ENCODE assay signal across 8 cellular contexts in the genomic region with DNA sequence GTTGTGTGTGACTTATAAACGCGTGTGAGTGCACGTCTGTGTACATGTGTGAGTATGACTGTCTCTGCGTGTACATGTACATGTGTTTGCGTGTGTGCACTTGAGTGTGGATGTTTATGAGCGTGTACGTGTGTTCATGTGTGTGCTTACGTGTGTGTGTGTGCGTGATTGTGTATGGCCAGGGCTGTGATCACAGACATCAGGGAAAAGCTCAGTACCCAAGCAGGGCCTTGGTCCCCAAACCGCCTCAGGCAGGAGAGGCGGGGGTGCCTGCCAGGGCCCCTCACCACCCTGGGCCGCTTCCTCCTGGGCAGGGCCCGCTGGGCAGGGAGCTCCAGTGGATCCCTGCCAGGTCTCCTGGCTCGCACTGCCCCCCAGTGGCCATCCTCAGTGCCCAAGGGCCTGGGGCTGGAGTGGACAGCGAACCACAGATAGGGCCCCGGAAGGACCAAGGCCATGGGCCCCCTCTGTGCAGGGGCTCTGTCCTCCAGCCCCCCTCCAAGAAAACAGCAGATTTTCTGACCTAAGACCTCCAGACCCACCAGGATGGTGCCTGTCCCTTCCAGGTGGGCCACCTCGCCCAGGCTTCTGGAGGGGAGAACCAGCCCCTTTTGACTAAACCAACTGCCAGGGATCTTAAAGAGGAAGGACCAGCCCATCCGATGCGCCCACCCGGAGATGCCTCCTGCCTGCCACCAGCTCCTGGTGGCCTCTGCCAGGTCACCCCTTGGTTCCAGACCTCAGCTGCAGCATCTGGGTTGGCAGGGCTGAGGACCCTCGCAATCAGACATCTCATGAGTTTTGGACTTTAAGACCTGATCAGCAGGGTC.
DNase-seq lines count a peak whose midpoint lies in the region; ATAC-seq lines count a peak whose summit lies in the region.

No MANE protein-coding gene starts in this region.

- DNase-seq in activated T-cell treated with anti-CD3 and anti-CD28 coated beads, Interleukin-2, amount 50 U/mL, for 48 hours: peak; percentile 52
- no peak for DNase-seq in activated T-cell treated with anti-CD3 and anti-CD28 coated beads, Interleukin-2, amount 50 U/mL, for 24 hours
- DNase-seq in NCI-H1105 treated with DMSO at 0.1 percent for 48 hours (lab: John Stamatoyannopoulos, UW) (peak; percentile 12), amygdala (lab: John Stamatoyannopoulos, UW) (peak in 35 of 56 donors; percentile 7 to 74 (median 29)), iPS-NIHi11 (ENCODE audit: low spot score) (peak; percentile 91)
- DNase-seq in stimulated activated CD4-positive, alpha-beta T cell treated with anti-CD3 and anti-CD28 coated beads, Interleukin-2, amount 100 ng/mL, for 24 hours: peak; percentile 23 to 59

- ATAC-seq in GM19035 (IDR thresholded peaks at IDR 0.05; ENCODE audit: unreplicated experiment) (no peak), HG03457 (IDR thresholded peaks at IDR 0.05; ENCODE audit: unreplicated experiment) (no peak)

- no peaks in the 10 kb centered on the region for H3K4me1 Mint-ChIP-seq in activated T-cell treated with anti-CD3 and anti-CD28 coated beads, Interleukin-2, amount 50 U/mL, for 24 hours (ENCODE audit: low read depth)

- H3K9me3 Mint-ChIP-seq in activated T-cell treated with anti-CD3 and anti-CD28 coated beads, Interleukin-2, amount 50 U/mL, for 24 hours: no peaks in the 10 kb centered on the region

- no peak overlapping the region for H3K27ac Mint-ChIP-seq in activated T-cell treated with anti-CD3 and anti-CD28 coated beads, Interleukin-2, amount 50 U/mL, for 24 hours

- H3K4me3 Mint-ChIP-seq in activated T-cell treated with anti-CD3 and anti-CD28 coated beads, Interleukin-2, amount 50 U/mL, for 24 hours: no peak overlapping the region

- H3K27me3 Mint-ChIP-seq in activated T-cell treated with anti-CD3 and anti-CD28 coated beads, Interleukin-2, amount 50 U/mL, for 24 hours: peaks cover 22% of the 10 kb centered on the region

- H3K36me3 Mint-ChIP-seq in activated T-cell treated with anti-CD3 and anti-CD28 coated beads, Interleukin-2, amount 50 U/mL, for 24 hours (ENCODE audit: low read depth): no peaks in the 10 kb centered on the region
